Comparison of ENCODE assay signal across 23 cellular contexts in the genomic region with DNA sequence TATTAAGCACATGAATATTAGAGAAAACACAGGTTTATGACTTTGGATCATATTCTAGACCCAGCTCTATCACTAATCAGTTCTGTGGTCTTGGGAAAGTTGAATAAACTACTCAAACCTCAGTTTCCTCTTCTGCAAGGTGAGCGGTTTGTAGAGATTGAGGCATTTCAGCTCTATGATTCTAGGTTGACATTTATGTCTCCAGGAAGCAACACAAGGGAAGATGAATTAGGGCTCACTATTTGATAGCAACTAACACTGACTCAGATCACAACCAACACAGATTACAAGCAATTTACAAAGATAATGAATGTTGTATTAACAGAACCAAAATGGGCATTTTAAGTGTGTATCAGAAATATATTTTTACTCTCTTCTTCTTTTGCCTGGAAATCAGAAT. TPM values are rescaled to one million over a fixed set of nuclear protein-coding genes. Genes with fewer than 3 reads are reported as not detected.
"Had no signal": no experiment of that assay in that cellular context is flagged by ENCODE, and none has a peak within 500 bp of the region (broad histone marks: within the 10 kb centered on the region; RNA-seq: fewer than 3 reads in every experiment).

No MANE protein-coding gene starts in this region.

- ATAC-seq: natural killer cell, psoas muscle, sciatic nerve had no signal

- H3K36me3 Mint-ChIP-seq: mesothelial cell of epicardium, natural killer cell, neural progenitor cell had no signal

- DNase-seq: islet precursor cell; left ventricle myocardium inferior; mesendoderm; naive B cell; natural killer cell; nephron progenitor cell; occipital lobe; psoas muscle; stimulated activated CD4-positive, alpha-beta T cell treated with anti-CD3 and anti-CD28 coated beads, Interleukin-12 subunit alpha, Interleukin-12 subunit beta, amount 100 ng/mL, for 4 hours; stimulated activated CD4-positive, alpha-beta T cell treated with anti-CD3 and anti-CD28 coated beads, Interleukin-15, amount 100 ng/mL, for 24 hours; stimulated activated CD4-positive, alpha-beta T cell treated with anti-CD3 and anti-CD28 coated beads, Interleukin-2, amount 100 ng/mL, for 24 hours; stimulated activated CD4-positive, alpha-beta T cell treated with anti-CD3 and anti-CD28 coated beads, Interleukin-4, amount 100 ng/mL, for 1 hour; stimulated activated naive CD4-positive, alpha-beta T cell; stomach; testis; thyroid gland; transverse colon; upper lobe of left lung had no signal

- H3K4me3 Mint-ChIP-seq: mesothelial cell of epicardium, naive B cell, natural killer cell, nephron progenitor cell, neural progenitor cell had no signal

- H3K9me3 Mint-ChIP-seq: natural killer cell had no signal

- H3K4me1 Mint-ChIP-seq: naive B cell, natural killer cell had no signal

- H3K27ac Mint-ChIP-seq: mesothelial cell of epicardium, naive B cell, natural killer cell, nephron progenitor cell, neural progenitor cell had no signal

RNA-seq across cellular contexts. Expression of a gene that starts 21.9 kb away (rescaled TPM):
- total RNA-seq: osteocyte, psoas muscle, vagina had no signal
